ENCODE assay signal across 2 cellular contexts in the genomic region with DNA sequence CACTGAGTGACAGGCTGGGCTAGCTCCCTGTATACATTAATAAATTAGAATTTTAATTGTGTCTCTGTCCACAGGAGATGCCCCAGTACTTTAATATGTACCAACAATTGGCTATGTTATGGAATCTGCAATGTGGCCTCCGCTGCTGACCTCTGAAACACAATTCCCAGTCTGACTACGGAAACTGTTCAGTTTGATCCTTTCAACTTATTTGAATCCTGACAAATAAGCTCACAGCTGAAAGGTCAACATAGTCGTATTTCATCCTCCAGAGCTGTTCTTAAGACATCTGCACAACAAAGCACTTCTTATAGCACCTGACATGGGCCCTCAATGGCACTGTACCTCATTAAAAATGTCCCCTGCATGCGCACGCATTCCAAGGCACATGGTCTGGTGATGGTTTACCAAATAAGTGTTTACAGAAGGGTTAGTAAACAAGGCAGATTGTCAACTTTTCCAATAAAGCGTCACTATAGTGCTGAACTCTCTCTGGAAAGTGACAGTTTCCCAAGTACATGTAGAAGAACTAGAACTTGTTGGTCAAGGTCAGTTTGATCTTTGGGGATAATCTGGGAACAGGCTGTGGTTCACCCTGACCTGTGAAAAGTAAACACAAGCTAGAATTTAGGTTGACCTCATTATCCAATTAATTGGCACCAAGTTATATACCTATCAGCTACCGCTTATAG.
TF ChIP-seq lines count a peak whose summit lies in the region.

No MANE protein-coding gene starts in this region.

TF ChIP-seq in SK-N-SH, 30 proteins besides CTCF, POLR2A, EP300 and RAD21 (continued from another document):
- TF ChIP-seq, protein P1, sequence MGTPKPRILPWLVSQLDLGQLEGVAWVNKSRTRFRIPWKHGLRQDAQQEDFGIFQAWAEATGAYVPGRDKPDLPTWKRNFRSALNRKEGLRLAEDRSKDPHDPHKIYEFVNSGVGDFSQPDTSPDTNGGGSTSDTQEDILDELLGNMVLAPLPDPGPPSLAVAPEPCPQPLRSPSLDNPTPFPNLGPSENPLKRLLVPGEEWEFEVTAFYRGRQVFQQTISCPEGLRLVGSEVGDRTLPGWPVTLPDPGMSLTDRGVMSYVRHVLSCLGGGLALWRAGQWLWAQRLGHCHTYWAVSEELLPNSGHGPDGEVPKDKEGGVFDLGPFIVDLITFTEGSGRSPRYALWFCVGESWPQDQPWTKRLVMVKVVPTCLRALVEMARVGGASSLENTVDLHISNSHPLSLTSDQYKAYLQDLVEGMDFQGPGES (IDR thresholded peaks at IDR 0.05; ENCODE audit: low read depth, low read length), result no peak
- TF ChIP-seq, protein P2, sequence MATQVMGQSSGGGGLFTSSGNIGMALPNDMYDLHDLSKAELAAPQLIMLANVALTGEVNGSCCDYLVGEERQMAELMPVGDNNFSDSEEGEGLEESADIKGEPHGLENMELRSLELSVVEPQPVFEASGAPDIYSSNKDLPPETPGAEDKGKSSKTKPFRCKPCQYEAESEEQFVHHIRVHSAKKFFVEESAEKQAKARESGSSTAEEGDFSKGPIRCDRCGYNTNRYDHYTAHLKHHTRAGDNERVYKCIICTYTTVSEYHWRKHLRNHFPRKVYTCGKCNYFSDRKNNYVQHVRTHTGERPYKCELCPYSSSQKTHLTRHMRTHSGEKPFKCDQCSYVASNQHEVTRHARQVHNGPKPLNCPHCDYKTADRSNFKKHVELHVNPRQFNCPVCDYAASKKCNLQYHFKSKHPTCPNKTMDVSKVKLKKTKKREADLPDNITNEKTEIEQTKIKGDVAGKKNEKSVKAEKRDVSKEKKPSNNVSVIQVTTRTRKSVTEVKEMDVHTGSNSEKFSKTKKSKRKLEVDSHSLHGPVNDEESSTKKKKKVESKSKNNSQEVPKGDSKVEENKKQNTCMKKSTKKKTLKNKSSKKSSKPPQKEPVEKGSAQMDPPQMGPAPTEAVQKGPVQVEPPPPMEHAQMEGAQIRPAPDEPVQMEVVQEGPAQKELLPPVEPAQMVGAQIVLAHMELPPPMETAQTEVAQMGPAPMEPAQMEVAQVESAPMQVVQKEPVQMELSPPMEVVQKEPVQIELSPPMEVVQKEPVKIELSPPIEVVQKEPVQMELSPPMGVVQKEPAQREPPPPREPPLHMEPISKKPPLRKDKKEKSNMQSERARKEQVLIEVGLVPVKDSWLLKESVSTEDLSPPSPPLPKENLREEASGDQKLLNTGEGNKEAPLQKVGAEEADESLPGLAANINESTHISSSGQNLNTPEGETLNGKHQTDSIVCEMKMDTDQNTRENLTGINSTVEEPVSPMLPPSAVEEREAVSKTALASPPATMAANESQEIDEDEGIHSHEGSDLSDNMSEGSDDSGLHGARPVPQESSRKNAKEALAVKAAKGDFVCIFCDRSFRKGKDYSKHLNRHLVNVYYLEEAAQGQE (IDR thresholded peaks at IDR 0.05; ENCODE audit: low read depth, low read length), result no peak
- TF ChIP-seq NRF1 (IDR thresholded peaks at IDR 0.05; ENCODE audit: low read depth, low read length), result no peak
- TF ChIP-seq FOSL2 (IDR thresholded peaks at IDR 0.05; ENCODE audit: borderline replicate concordance, low read depth), result no peak
- TF ChIP-seq YY1 (IDR thresholded peaks at IDR 0.05; ENCODE audit: low read depth), result no peak
- TF ChIP-seq, protein P3, sequence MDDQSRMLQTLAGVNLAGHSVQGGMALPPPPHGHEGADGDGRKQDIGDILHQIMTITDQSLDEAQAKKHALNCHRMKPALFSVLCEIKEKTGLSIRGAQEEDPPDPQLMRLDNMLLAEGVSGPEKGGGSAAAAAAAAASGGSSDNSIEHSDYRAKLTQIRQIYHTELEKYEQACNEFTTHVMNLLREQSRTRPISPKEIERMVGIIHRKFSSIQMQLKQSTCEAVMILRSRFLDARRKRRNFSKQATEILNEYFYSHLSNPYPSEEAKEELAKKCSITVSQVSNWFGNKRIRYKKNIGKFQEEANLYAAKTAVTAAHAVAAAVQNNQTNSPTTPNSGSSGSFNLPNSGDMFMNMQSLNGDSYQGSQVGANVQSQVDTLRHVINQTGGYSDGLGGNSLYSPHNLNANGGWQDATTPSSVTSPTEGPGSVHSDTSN (IDR thresholded peaks at IDR 0.05), result no peak
- TF ChIP-seq MEF2A (IDR thresholded peaks at IDR 0.05; ENCODE audit: borderline replicate concordance, low read depth), result no peak
- TF ChIP-seq NFIC (IDR thresholded peaks at IDR 0.05; ENCODE audit: borderline replicate concordance), result no peak

TF ChIP-seq in SK-N-SH treated with all-trans-retinoic acid at 6 μM for 48 hours, 23 proteins besides CTCF, POLR2A, EP300 and RAD21 (continued from another document):
- TF ChIP-seq GLIS3 (CRISPR knock-in tag; IDR thresholded peaks at IDR 0.05) (no peak), ZNF8 (CRISPR knock-in tag; IDR thresholded peaks at IDR 0.05) (no peak), ZFP3 (CRISPR knock-in tag; IDR thresholded peaks at IDR 0.05) (no peak), ZC3H10 (CRISPR knock-in tag; IDR thresholded peaks at IDR 0.05) (no peak), ZNF565 (CRISPR knock-in tag; conservative IDR thresholded peaks at IDR 0.05; ENCODE audit: low read depth) (no peak)
- TF ChIP-seq, protein P4, sequence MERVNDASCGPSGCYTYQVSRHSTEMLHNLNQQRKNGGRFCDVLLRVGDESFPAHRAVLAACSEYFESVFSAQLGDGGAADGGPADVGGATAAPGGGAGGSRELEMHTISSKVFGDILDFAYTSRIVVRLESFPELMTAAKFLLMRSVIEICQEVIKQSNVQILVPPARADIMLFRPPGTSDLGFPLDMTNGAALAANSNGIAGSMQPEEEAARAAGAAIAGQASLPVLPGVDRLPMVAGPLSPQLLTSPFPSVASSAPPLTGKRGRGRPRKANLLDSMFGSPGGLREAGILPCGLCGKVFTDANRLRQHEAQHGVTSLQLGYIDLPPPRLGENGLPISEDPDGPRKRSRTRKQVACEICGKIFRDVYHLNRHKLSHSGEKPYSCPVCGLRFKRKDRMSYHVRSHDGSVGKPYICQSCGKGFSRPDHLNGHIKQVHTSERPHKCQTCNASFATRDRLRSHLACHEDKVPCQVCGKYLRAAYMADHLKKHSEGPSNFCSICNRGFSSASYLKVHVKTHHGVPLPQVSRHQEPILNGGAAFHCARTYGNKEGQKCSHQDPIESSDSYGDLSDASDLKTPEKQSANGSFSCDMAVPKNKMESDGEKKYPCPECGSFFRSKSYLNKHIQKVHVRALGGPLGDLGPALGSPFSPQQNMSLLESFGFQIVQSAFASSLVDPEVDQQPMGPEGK (CRISPR knock-in tag; IDR thresholded peaks at IDR 0.05; ENCODE audit: borderline replicate concordance), result no peak
TF ChIP-seq in SK-N-SH treated with all-trans-retinoic acid at 6 μM for 48 hours: peak in this region for 0.
